In genomic region chr15:85073556-85074194, GRCh38 we compare ENCODE assay signal across 9 cellular contexts.
DNase-seq lines count a peak whose midpoint lies in the region; ATAC-seq and TF ChIP-seq lines count a peak whose summit lies in the region.
"Had no signal": no experiment of that assay in that cellular context is flagged by ENCODE, and none has a peak within 500 bp of the region (broad histone marks: within the 10 kb centered on the region; RNA-seq: fewer than 3 reads in every experiment).

No MANE protein-coding gene starts in this region.

- peak; percentile 69 for ATAC-seq in GM18907 (IDR thresholded peaks at IDR 0.05; ENCODE audit: unreplicated experiment)
- peak; percentile 81 for ATAC-seq in HG03064 (IDR thresholded peaks at IDR 0.05; ENCODE audit: low read depth, unreplicated experiment)
- ATAC-seq in GM21723 (IDR thresholded peaks at IDR 0.05; ENCODE audit: unreplicated experiment), result no peak

- DNase-seq in AG10803 (ENCODE audit: low read depth) (peak; percentile 5), choroid plexus epithelial cell (ENCODE audit: low read depth) (peak; percentile 32), DMS 273 treated with DMSO at 0.1 percent for 48 hours (lab: John Stamatoyannopoulos, UW) (no peak), SW 1271 (lab: John Stamatoyannopoulos, UW) (no peak), H7 (no peak)
- DNase-seq: NCI-H82 had no signal

- H3K36me3 ChIP-seq in H7 (replicated peaks; ENCODE audit: control insufficient read depth, insufficient read depth, low read length), result no peaks in the 10 kb centered on the region

- no peak overlapping the region for H3K4me3 ChIP-seq in AG10803 (ENCODE audit: low read length)
- no peak overlapping the region for H3K4me3 ChIP-seq in choroid plexus epithelial cell (ENCODE audit: low read depth, low read length)
- H3K4me3 ChIP-seq in H7 (ENCODE audit: insufficient read depth, low read depth, low read length), result no peak overlapping the region

- no peaks in the 10 kb centered on the region for H3K27me3 ChIP-seq in H7 (ENCODE audit: control insufficient read depth, insufficient read depth, low read length)

- no peak for TF ChIP-seq CTCF in AG10803 (conservative IDR thresholded peaks at IDR 0.05; ENCODE audit: low read length)
- TF ChIP-seq CTCF in choroid plexus epithelial cell (conservative IDR thresholded peaks at IDR 0.05; ENCODE audit: low read depth, low read length), result no peak

Comparison
In these comparisons a context has a peak if more than half of its experiments do, and no peak if none do; other contexts are left out.
1. DNase-seq: peak in AG10803 (single experiment) and choroid plexus epithelial cell (single experiment); none in DMS 273 treated with DMSO at 0.1 percent for 48 hours (single experiment), SW 1271 (0 of 2) and H7 (single experiment).